17 cellular contexts compared by ENCODE assay signal in genomic region chr15:53611145-53611920, GRCh38.
A peak's percentile ranks its signal among the peaks of the same experiment; 100 is the strongest.
DNase-seq lines count a peak whose midpoint lies in the region; ATAC-seq and TF ChIP-seq lines count a peak whose summit lies in the region.
"Had no signal": no experiment of that assay in that cellular context is flagged by ENCODE, and none has a peak within 500 bp of the region (broad histone marks: within the 10 kb centered on the region; RNA-seq: fewer than 3 reads in every experiment).

No MANE protein-coding gene starts in this region.

- DNase-seq in HS-5 (ENCODE audit: low read depth) (peak; percentile 69), SJSA1 (ENCODE audit: low read depth in 1 of 2, low spot score in 2 of 2) (peak in 1 of 2 experiments; percentile 25), fibroblast of pulmonary artery (ENCODE audit: low read depth) (peak; percentile 4), pulmonary artery endothelial cell (ENCODE audit: low read depth, low spot score) (peak; percentile 67), T1000 (lab: John Stamatoyannopoulos, UW) (no peak)
- DNase-seq in stimulated activated naive CD8-positive, alpha-beta T cell treated with anti-CD3 and anti-CD28 coated beads, Interleukin-15, Interleukin-2, amounts not matched to agents 100 U/mL and 50 U/mL, for 24 hours, result no peak
- no peak for DNase-seq in activated naive CD4-positive, alpha-beta T cell treated with anti-CD3 and anti-CD28 coated beads, Interleukin-2, amount 50 U/mL, for 16 hours
- DNase-seq: BE2C; H7; lower lobe of right lung; naive thymus-derived CD4-positive, alpha-beta T cell; NK-92 treated with Interleukin-12 subunit alpha and Interleukin-12 subunit beta, amount 100 ng/mL, for 24 hours; T-helper 17 cell; tibial artery had no signal

- no peak for TF ChIP-seq CTCF in fibroblast of pulmonary artery (IDR thresholded peaks at IDR 0.05; ENCODE audit: low read length, missing control alignments)

- peaks cover 17% of the 10 kb centered on the region for H3K4me1 ChIP-seq in SJSA1 (replicated peaks)
- H3K4me1 ChIP-seq: BE2C, lower lobe of right lung, parathyroid adenoma, tibial artery had no signal

- no peak overlapping the region for H3K4me3 ChIP-seq in SJSA1
- no peak overlapping the region for H3K4me3 ChIP-seq in fibroblast of pulmonary artery (replicated peaks; ENCODE audit: low read depth, low read length)
- H3K4me3 ChIP-seq: lower lobe of right lung, tibial artery had no signal

- ATAC-seq in stimulated activated naive CD8-positive, alpha-beta T cell treated with anti-CD3 and anti-CD28 coated beads, Interleukin-15, Interleukin-2, amounts not matched to agents 100 U/mL and 50 U/mL, for 24 hours, result no peak
- ATAC-seq in GM19035 (IDR thresholded peaks at IDR 0.05; ENCODE audit: unreplicated experiment), result no peak
- ATAC-seq: lower lobe of right lung; naive thymus-derived CD4-positive, alpha-beta T cell; stimulated activated effector memory CD8-positive, alpha-beta T cell treated with anti-CD3 and anti-CD28 coated beads, Interleukin-12 subunit alpha, Interleukin-12 subunit beta, amount 100 ng/mL, for 72 hours; T-helper 17 cell had no signal

- no peaks in the 10 kb centered on the region for H3K36me3 ChIP-seq in SJSA1
- H3K36me3 ChIP-seq: BE2C, lower lobe of right lung, tibial artery had no signal

- peak overlapping the region; percentile 31 for H3K27ac ChIP-seq in SJSA1
- H3K27ac ChIP-seq: lower lobe of right lung, parathyroid adenoma, tibial artery had no signal

- no peaks in the 10 kb centered on the region; the same call in 1 of the 2 replicates for H3K27me3 ChIP-seq in SJSA1 (replicated peaks)
- H3K27me3 ChIP-seq: BE2C, tibial artery had no signal

- H3K9me3 ChIP-seq in SJSA1 (replicated peaks), result no peaks in the 10 kb centered on the region
- H3K9me3 ChIP-seq: BE2C, lower lobe of right lung, tibial artery had no signal

Comparison
In these comparisons a context has a peak if more than half of its experiments do, and no peak if none do; other contexts are left out.
1. DNase-seq: peak in HS-5 (single experiment), fibroblast of pulmonary artery (single experiment) and pulmonary artery endothelial cell (single experiment); none in T1000 (single experiment), stimulated activated naive CD8-positive, alpha-beta T cell treated with anti-CD3 and anti-CD28 coated beads, Interleukin-15, Interleukin-2, amounts not matched to agents 100 U/mL and 50 U/mL, for 24 hours (single experiment) and activated naive CD4-positive, alpha-beta T cell treated with anti-CD3 and anti-CD28 coated beads, Interleukin-2, amount 50 U/mL, for 16 hours (single experiment).